1 cellular context compared by ENCODE assay signal in genomic region chr17:347309-347708, GRCh38.
TF ChIP-seq lines count a peak whose summit lies in the region.

No MANE protein-coding gene starts in this region.

TF ChIP-seq in HepG2, 621 proteins besides CTCF, POLR2A, EP300 and RAD21 (continued from another document):
- TF ChIP-seq AKAP8 (CRISPR knock-in tag; IDR thresholded peaks at IDR 0.05) (no peak), ZNF430 (CRISPR knock-in tag; IDR thresholded peaks at IDR 0.05) (no peak), ZBTB10 (CRISPR knock-in tag; IDR thresholded peaks at IDR 0.05; ENCODE audit: borderline replicate concordance) (no peak), ZBTB38 (CRISPR knock-in tag; IDR thresholded peaks at IDR 0.05) (no peak), TERF1 (CRISPR knock-in tag; IDR thresholded peaks at IDR 0.05) (no peak), CC2D1A (CRISPR knock-in tag; IDR thresholded peaks at IDR 0.05) (no peak)
